2 cellular contexts compared by ENCODE assay signal in genomic region chr17:3980381-3980975, GRCh38.
TF ChIP-seq lines count a peak whose summit lies in the region.

No MANE protein-coding gene starts in this region.

TF ChIP-seq in IMR-90, 13 proteins besides CTCF, POLR2A, EP300 and RAD21:
- TF ChIP-seq MAFK (IDR thresholded peaks at IDR 0.05; ENCODE audit: low read depth, low read length) = no peak
- TF ChIP-seq MXI1 (IDR thresholded peaks at IDR 0.05; ENCODE audit: borderline replicate concordance, low read depth, low read length) = no peak
- TF ChIP-seq ELK1 (IDR thresholded peaks at IDR 0.05; ENCODE audit: borderline replicate concordance, low read depth, low read length) = no peak
- TF ChIP-seq CHD1 (IDR thresholded peaks at IDR 0.05; ENCODE audit: low read depth, low read length) = no peak
- no peak for TF ChIP-seq NFE2L2 (IDR thresholded peaks at IDR 0.05; ENCODE audit: low read depth, low read length)
- no peak for TF ChIP-seq MAZ (IDR thresholded peaks at IDR 0.05; ENCODE audit: borderline replicate concordance, low read depth, low read length)
- no peak for TF ChIP-seq RCOR1 (IDR thresholded peaks at IDR 0.05; ENCODE audit: insufficient replicate concordance, low read length)
- TF ChIP-seq FOS (IDR thresholded peaks at IDR 0.05; ENCODE audit: low read depth, low read length) = no peak
- no peak for TF ChIP-seq BHLHE40 (IDR thresholded peaks at IDR 0.05; ENCODE audit: low read depth, low read length)
- TF ChIP-seq USF2 (IDR thresholded peaks at IDR 0.05; ENCODE audit: low read depth, low read length) = no peak
- no peak for TF ChIP-seq CEBPB (IDR thresholded peaks at IDR 0.05; ENCODE audit: low read depth, low read length)
- no peak for TF ChIP-seq RFX5 (IDR thresholded peaks at IDR 0.05; ENCODE audit: low read depth, low read length)
- no peak for TF ChIP-seq SMC3 (IDR thresholded peaks at IDR 0.05; ENCODE audit: low read depth, low read length)
TF ChIP-seq in IMR-90: peak in this region for 0.

TF ChIP-seq in K562, 482 proteins besides CTCF, POLR2A, EP300 and RAD21:
- no peak for TF ChIP-seq ZNF592 (IDR thresholded peaks at IDR 0.05)
- TF ChIP-seq ELF4 (CRISPR knock-in tag; IDR thresholded peaks at IDR 0.05) = no peak
- TF ChIP-seq ZNF133 (CRISPR knock-in tag; IDR thresholded peaks at IDR 0.05) = no peak
- no peak for TF ChIP-seq TOE1 (IDR thresholded peaks at IDR 0.05; ENCODE audit: borderline replicate concordance)
- no peak for TF ChIP-seq TOE1 (CRISPR knock-in tag; IDR thresholded peaks at IDR 0.05; ENCODE audit: borderline replicate concordance, low read depth)
- TF ChIP-seq ILK (tag; IDR thresholded peaks at IDR 0.05; ENCODE audit: borderline replicate concordance, low read depth) = no peak
- TF ChIP-seq ZBTB34 (CRISPR knock-in tag; IDR thresholded peaks at IDR 0.05) = no peak
- TF ChIP-seq SRSF3 (IDR thresholded peaks at IDR 0.05; ENCODE audit: insufficient read depth, low read length) = no peak
- no peak for TF ChIP-seq KDM2B (CRISPR knock-in tag; IDR thresholded peaks at IDR 0.05)
- TF ChIP-seq MAZ (CRISPR knock-in tag; conservative IDR thresholded peaks at IDR 0.05 in 1 of 2, IDR thresholded peaks at IDR 0.05 in 1 of 2) = no peak
- no peak for TF ChIP-seq SMAD2 (IDR thresholded peaks at IDR 0.05; ENCODE audit: low read depth, low read length)
- no peak for TF ChIP-seq PTTG1 (tag; IDR thresholded peaks at IDR 0.05; ENCODE audit: low read depth)
- TF ChIP-seq IFI16 (CRISPR knock-in tag; IDR thresholded peaks at IDR 0.05) = no peak
- no peak for TF ChIP-seq MGA (IDR thresholded peaks at IDR 0.05)
- no peak for TF ChIP-seq ZNF408 (CRISPR knock-in tag; IDR thresholded peaks at IDR 0.05; ENCODE audit: low read depth)
- no peak for TF ChIP-seq NONO (IDR thresholded peaks at IDR 0.05; ENCODE audit: low read depth in 2 of 2, low read length in 1 of 2)
- TF ChIP-seq MYC (IDR thresholded peaks at IDR 0.05; ENCODE audit: low read depth, low read length) = no peak
- TF ChIP-seq MYC (CRISPR knock-in tag; IDR thresholded peaks at IDR 0.05; ENCODE audit: borderline replicate concordance, low read depth) = no peak
